ENCODE assay signal across 8 cellular contexts in genomic region chr10:117537904-117538524, GRCh38. TPM values are rescaled to one million over a fixed set of nuclear protein-coding genes. Genes with fewer than 3 reads are reported as not detected.
DNase-seq lines count a peak whose midpoint lies in the region; ATAC-seq, FAIRE-seq and TF ChIP-seq lines count a peak whose summit lies in the region.
"Had no signal": no experiment of that assay in that cellular context is flagged by ENCODE, and none has a peak within 500 bp of the region (broad histone marks: within the 10 kb centered on the region; RNA-seq: fewer than 3 reads in every experiment).

No MANE protein-coding gene starts in this region.

- peak; percentile 63 for ATAC-seq in GM18868 (IDR thresholded peaks at IDR 0.05; ENCODE audit: unreplicated experiment)
- peak; percentile 48 for ATAC-seq in HG03103 (IDR thresholded peaks at IDR 0.05; ENCODE audit: low read depth, unreplicated experiment)
- ATAC-seq in stimulated activated naive CD8-positive, alpha-beta T cell treated with anti-CD3 and anti-CD28 coated beads, Interleukin-15, Interleukin-2, amounts not matched to agents 100 U/mL and 50 U/mL, for 24 hours = peak; percentile 21

- no peak for TF ChIP-seq CTCF in fibroblast of villous mesenchyme (IDR thresholded peaks at IDR 0.05; ENCODE audit: insufficient read depth, low read depth, low read length)

- FAIRE-seq in HTR-8/SVneo (lab: Jason Lieb, UNC) = no peak

- H3K4me3 ChIP-seq in fibroblast of villous mesenchyme (ENCODE audit: low read depth, low read length) = peak overlapping the region; percentile 10

- peak; percentile 39 for DNase-seq in fibroblast of villous mesenchyme (ENCODE audit: low read depth)
- no peak for DNase-seq in stimulated activated naive CD8-positive, alpha-beta T cell treated with anti-CD3 and anti-CD28 coated beads, Interleukin-15, Interleukin-2, amounts not matched to agents 100 U/mL and 50 U/mL, for 24 hours
- no peak for DNase-seq in HTR-8/SVneo (ENCODE audit: insufficient read length, low spot score)
- DNase-seq in NCI-H82 treated with DMSO at 0.1 percent for 48 hours (lab: John Stamatoyannopoulos, UW; ENCODE audit: unreplicated experiment) = no peak
- no peak for DNase-seq in NCI-H2171 (lab: John Stamatoyannopoulos, UW)

RNA-seq across cellular contexts. Expression of gene EMX2, which starts 4.5 kb away (rescaled TPM):
- total RNA-seq in fibroblast of villous mesenchyme = 4.5 and 10.8 TPM in 2 replicates
- total RNA-seq: T-helper 2 cell treated with Interferon-gamma antibody and Interleukin-4, amounts not matched to agents 100 ng/mL and 5 ng/mL, for 36 hours had no signal
